In the genomic region with DNA sequence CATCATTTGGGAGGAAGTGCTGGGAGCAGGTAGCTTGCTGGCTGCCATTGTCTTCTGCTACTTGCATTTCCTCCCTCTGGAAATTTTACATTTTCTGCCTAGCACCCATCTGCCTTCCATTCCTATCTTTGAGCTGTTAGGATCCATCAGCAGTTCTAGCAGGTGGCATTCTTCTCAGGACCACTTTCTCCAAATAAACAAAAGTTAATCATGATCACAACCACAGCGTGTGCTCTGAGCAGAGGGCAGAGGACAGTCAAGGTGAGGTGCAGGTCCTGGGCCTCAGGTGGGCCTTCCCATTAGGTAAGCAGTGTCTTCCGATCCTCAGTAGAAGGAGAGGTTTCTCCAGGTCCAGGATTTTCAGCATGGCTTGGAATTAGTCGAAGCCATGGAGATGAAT, we compare ENCODE assay signal across 20 cellular contexts.
DNase-seq lines count a peak whose midpoint lies in the region; ATAC-seq and TF ChIP-seq lines count a peak whose summit lies in the region.
"Had no signal": no experiment of that assay in that cellular context is flagged by ENCODE, and none has a peak within 500 bp of the region (broad histone marks: within the 10 kb centered on the region; RNA-seq: fewer than 3 reads in every experiment).

No MANE protein-coding gene starts in this region.

- POLR2A ChIA-PET in IMR-90 (lab: Charles Lee; ENCODE audit: unreplicated experiment): no interaction called here
- POLR2A ChIA-PET in SK-N-SH (lab: Yijun Ruan, JAX): no interaction called here

- no CpG with 5 or more reads among the region's 3 CpGs for WGBS in IMR-90 (ENCODE audit: extremely low coverage in 2 of 2, insufficient read length in 1 of 2), 2 experiments
- WGBS in SK-N-SH (ENCODE audit: low lambda C conversion rate): 96% methylated on average over 3 of the region's 3 CpGs

- peak overlapping the region; percentile 60 for H3K27ac Mint-ChIP-seq in activated CD8-positive, alpha-beta memory T cell treated with anti-CD3 and anti-CD28 coated beads, Interleukin-2, amount 10 ng/mL, durations not matched to agents 7 days and 5 days
- H3K27ac Mint-ChIP-seq in central memory CD8-positive, alpha-beta T cell (ENCODE audit: low read depth): peak overlapping the region; percentile 35
- H3K27ac Mint-ChIP-seq in natural killer cell treated with Interleukin-12 subunit alpha and Interleukin-12 subunit beta and Interleukin-15 and Interleukin-18, amount 100 ng/mL, for 72 hours: peak overlapping the region; percentile 88 to 96

- H3K4me3 ChIP-seq in IMR-90 (ENCODE audit: insufficient read depth, low read depth, low read length) (no peak overlapping the region), SK-N-SH (ENCODE audit: low read depth in 2 of 2, low read length in 1 of 2) (no peak overlapping the region)
- H3K4me3 ChIP-seq: GM23248 had no signal

- H3K18ac ChIP-seq in IMR-90 (ENCODE audit: low read depth, low read length): no peak overlapping the region

- no peaks in the 10 kb centered on the region for H3F3A ChIP-seq in SK-N-SH (replicated peaks; ENCODE audit: insufficient read depth)

- no peaks in the 10 kb centered on the region for H3K79me2 ChIP-seq in SK-N-SH (ENCODE audit: insufficient read depth)

- TF ChIP-seq CTCF in IMR-90 (conservative IDR thresholded peaks at IDR 0.05; ENCODE audit: low read depth, low read length): no peak
- no peak for TF ChIP-seq CTCF in SK-N-SH (IDR thresholded peaks at IDR 0.05)

- H3K79me1 ChIP-seq in IMR-90 (ENCODE audit: low read depth in 1 of 2, low read length in 2 of 2): peaks cover 15 to 50% of the 10 kb centered on the region in 2 experiments; a peak in 3 of 4 replicates

- BruUV-seq in IMR-90 (replicated peaks; lab: Mats Ljungman, UMichigan): no TSS peak

- DNase-seq in activated CD8-positive, alpha-beta memory T cell treated with anti-CD3 and anti-CD28 coated beads, Interleukin-2, amount 10 ng/mL, durations not matched to agents 7 days and 5 days: peak; percentile 1
- DNase-seq in activated CD8-positive, alpha-beta memory T cell treated with anti-CD3 and anti-CD28 coated beads for 24 hours: no peak
- DNase-seq in IMR-90 (no peak), putamen (ENCODE audit: low spot score) (no peak), dedifferentiated amniotic fluid mesenchymal stem cell (ENCODE audit: extremely low spot score) (no peak), SK-N-SH (no peak)
- no peak for DNase-seq in central memory CD8-positive, alpha-beta T cell (ENCODE audit: low spot score in 2 of 2)
- no peak for DNase-seq in natural killer cell treated with Interleukin-12 subunit alpha and Interleukin-12 subunit beta and Interleukin-15 and Interleukin-18, amount 100 ng/mL, for 72 hours (ENCODE audit: low spot score)
- DNase-seq: 8988T, Calu3, DMS79, GM23248, KG1, NCI-H1092 treated with DMSO at 0.1 percent for 48 hours, NCI-H1694 treated with DMSO at 0.1 percent for 48 hours, NCI-H345, NCI-H526 treated with DMSO at 0.1 percent for 48 hours, PC-3 had no signal

- no peak overlapping the region for H3K4me2 ChIP-seq in IMR-90 (ENCODE audit: low read depth, low read length)
- H3K4me2 ChIP-seq in SK-N-SH: no peak overlapping the region

- H3K4ac ChIP-seq in IMR-90 (ENCODE audit: low read depth, low read length): no peak overlapping the region

- peaks cover 27% of the 10 kb centered on the region for H3K9me1 ChIP-seq in IMR-90 (ENCODE audit: insufficient read depth, low read length)

- no peaks in the 10 kb centered on the region for H3K27me3 Mint-ChIP-seq in activated CD8-positive, alpha-beta memory T cell treated with anti-CD3 and anti-CD28 coated beads, Interleukin-2, amount 10 ng/mL, durations not matched to agents 7 days and 5 days
- no peaks in the 10 kb centered on the region for H3K27me3 Mint-ChIP-seq in central memory CD8-positive, alpha-beta T cell
- H3K27me3 Mint-ChIP-seq in natural killer cell treated with Interleukin-12 subunit alpha and Interleukin-12 subunit beta and Interleukin-15 and Interleukin-18, amount 100 ng/mL, for 72 hours: no peaks in the 10 kb centered on the region

- no peak for TF ChIP-seq EP300 in SK-N-SH (IDR thresholded peaks at IDR 0.05; ENCODE audit: borderline replicate concordance in 1 of 2, low read depth in 1 of 2, low read length in 1 of 2)

- in situ Hi-C loops in IMR-90 (cut with MboI; ENCODE audit: low sequenced_read_pairs): no loop called here

- no peak overlapping the region for H2BK20ac ChIP-seq in IMR-90 (ENCODE audit: low read depth, low read length)

- no peak overlapping the region for H2BK5ac ChIP-seq in IMR-90 (ENCODE audit: low read depth, low read length, poor library complexity, severe bottlenecking)

- no peaks in the 10 kb centered on the region for H3K9me2 ChIP-seq in SK-N-SH

- no peak overlapping the region for H4K5ac ChIP-seq in IMR-90 (ENCODE audit: low read depth, low read length)

- H2AFZ ChIP-seq in IMR-90 (replicated peaks; ENCODE audit: low read length, poor library complexity) (no peak overlapping the region), SK-N-SH (ENCODE audit: low read depth) (no peak overlapping the region)
- H2AFZ ChIP-seq: GM23248 had no signal

- intact Hi-C loops in IMR-90 (cut with micrococcal nuclease): no loop called here

- H3K56ac ChIP-seq in IMR-90 (ENCODE audit: extremely low read depth, insufficient read depth, low read length): no peak overlapping the region

- CTCF ChIA-PET in activated CD8-positive, alpha-beta memory T cell treated with anti-CD3 and anti-CD28 coated beads, Interleukin-2, amount 10 ng/mL, durations not matched to agents 7 days and 5 days (lab: Charles Lee): no interaction called here
- CTCF ChIA-PET in IMR-90 (lab: Yijun Ruan, JAX) (no interaction called here), SK-N-SH (lab: Yijun Ruan, JAX) (no interaction called here)

- H4K20me1 ChIP-seq in IMR-90 (ENCODE audit: insufficient read depth, low read length): peaks cover 10% of the 10 kb centered on the region
- peaks cover 6% of the 10 kb centered on the region; the same call in 1 of the 2 replicates for H4K20me1 ChIP-seq in SK-N-SH (ENCODE audit: insufficient read depth)

- H3K36me3 ChIP-seq in IMR-90 (ENCODE audit: control insufficient read depth, insufficient read depth, low read length) (no peaks in the 10 kb centered on the region), SK-N-SH (replicated peaks in 1 of 2; ENCODE audit: control insufficient read depth in 1 of 2, insufficient read depth in 2 of 2, low read length in 1 of 2) (no peaks in the 10 kb centered on the region)

- H2AK9ac ChIP-seq in IMR-90 (replicated peaks; ENCODE audit: low read depth, low read length, poor library complexity): no peak overlapping the region

- no peak overlapping the region for H2BK15ac ChIP-seq in IMR-90 (ENCODE audit: low read depth, low read length)

- no peak overlapping the region for H2AK5ac ChIP-seq in IMR-90 (ENCODE audit: low read depth, low read length)

- no peaks in the 10 kb centered on the region for H3K9me3 Mint-ChIP-seq in activated CD8-positive, alpha-beta memory T cell treated with anti-CD3 and anti-CD28 coated beads, Interleukin-2, amount 10 ng/mL, durations not matched to agents 7 days and 5 days (ENCODE audit: low read depth)
- H3K9me3 Mint-ChIP-seq in central memory CD8-positive, alpha-beta T cell: no peaks in the 10 kb centered on the region
- no peaks in the 10 kb centered on the region for H3K9me3 Mint-ChIP-seq in natural killer cell treated with Interleukin-12 subunit alpha and Interleukin-12 subunit beta and Interleukin-15 and Interleukin-18, amount 100 ng/mL, for 72 hours

- peaks cover 23% of the 10 kb centered on the region for H3K4me1 ChIP-seq in IMR-90 (ENCODE audit: control insufficient read depth, insufficient read depth, low read length)
- H3K4me1 ChIP-seq in SK-N-SH (ENCODE audit: control insufficient read depth in 1 of 2, insufficient read depth in 2 of 2, low read depth in 1 of 2, low read length in 1 of 2): peaks cover 9% of the 10 kb centered on the region in 2 experiments; a peak in 2 of 4 replicates

- H2BK120ac ChIP-seq in IMR-90 (ENCODE audit: low read depth, low read length): no peak overlapping the region

- H4K91ac ChIP-seq in IMR-90 (ENCODE audit: insufficient read depth, low read depth, low read length): no peak overlapping the region

- H4K8ac ChIP-seq in IMR-90 (ENCODE audit: low read depth in 2 of 2, low read length in 2 of 2): no peak overlapping the region

- no peaks in the 10 kb centered on the region for H3K27me3 ChIP-seq in IMR-90 (ENCODE audit: control insufficient read depth, insufficient read depth, low read length)
- no peaks in the 10 kb centered on the region for H3K27me3 ChIP-seq in SK-N-SH (ENCODE audit: insufficient read depth)

- H3K4me1 Mint-ChIP-seq in activated CD8-positive, alpha-beta memory T cell treated with anti-CD3 and anti-CD28 coated beads, Interleukin-2, amount 10 ng/mL, durations not matched to agents 7 days and 5 days: peaks cover 44% of the 10 kb centered on the region
- peaks cover 43% of the 10 kb centered on the region for H3K4me1 Mint-ChIP-seq in central memory CD8-positive, alpha-beta T cell
- peaks cover 46 to 49% of the 10 kb centered on the region in 2 donors for H3K4me1 Mint-ChIP-seq in natural killer cell treated with Interleukin-12 subunit alpha and Interleukin-12 subunit beta and Interleukin-15 and Interleukin-18, amount 100 ng/mL, for 72 hours (ENCODE audit: low read depth in 2 of 2)

- H3K14ac ChIP-seq in IMR-90 (replicated peaks; ENCODE audit: low read depth, low read length): 0 out of 2 replicates have a peak overlapping the region, but pooled peaks have one; percentile 57

- H3K27ac ChIP-seq in IMR-90 (ENCODE audit: insufficient read depth, low read length) (no peak overlapping the region), SK-N-SH (ENCODE audit: low read depth in 2 of 2, low read length in 1 of 2) (no peak overlapping the region)
- H3K27ac ChIP-seq: C4-2B, GM23248, HL-60 had no signal

- H3K4me3 Mint-ChIP-seq in activated CD8-positive, alpha-beta memory T cell treated with anti-CD3 and anti-CD28 coated beads, Interleukin-2, amount 10 ng/mL, durations not matched to agents 7 days and 5 days: no peak overlapping the region
- no peak overlapping the region for H3K4me3 Mint-ChIP-seq in central memory CD8-positive, alpha-beta T cell
- peak overlapping the region; percentile 80 for H3K4me3 Mint-ChIP-seq in natural killer cell treated with Interleukin-12 subunit alpha and Interleukin-12 subunit beta and Interleukin-15 and Interleukin-18, amount 100 ng/mL, for 72 hours

- H3K9me3 ChIP-seq in IMR-90 (ENCODE audit: control insufficient read depth, insufficient read depth, low read length) (no peaks in the 10 kb centered on the region), SK-N-SH (no peaks in the 10 kb centered on the region)

- H3K23ac ChIP-seq in IMR-90 (ENCODE audit: low read depth, low read length): no peak overlapping the region

- dilution Hi-C loops in IMR-90 (cut with HindIII; ENCODE audit: low sequenced_read_pairs, unreplicated experiment): no loop called here

- TF ChIP-seq RAD21 in IMR-90 (IDR thresholded peaks at IDR 0.05; ENCODE audit: low read length) (no peak), SK-N-SH (IDR thresholded peaks at IDR 0.05; ENCODE audit: low read length) (no peak)

- peaks cover 20% of the 10 kb centered on the region for H3K36me3 Mint-ChIP-seq in activated CD8-positive, alpha-beta memory T cell treated with anti-CD3 and anti-CD28 coated beads, Interleukin-2, amount 10 ng/mL, durations not matched to agents 7 days and 5 days
- H3K36me3 Mint-ChIP-seq in central memory CD8-positive, alpha-beta T cell (ENCODE audit: insufficient read depth): peaks cover 10% of the 10 kb centered on the region
- H3K36me3 Mint-ChIP-seq in natural killer cell treated with Interleukin-12 subunit alpha and Interleukin-12 subunit beta and Interleukin-15 and Interleukin-18, amount 100 ng/mL, for 72 hours: no peaks in the 10 kb centered on the region

- no peak overlapping the region for H3K9ac ChIP-seq in IMR-90 (ENCODE audit: low read depth, low read length)
- H3K9ac ChIP-seq in SK-N-SH: no peak overlapping the region
- H3K9ac ChIP-seq: GM23248 had no signal

- ATAC-seq in activated CD8-positive, alpha-beta memory T cell treated with anti-CD3 and anti-CD28 coated beads, Interleukin-2, amount 10 ng/mL, durations not matched to agents 7 days and 5 days: no peak
- no peak for ATAC-seq in IMR-90 (ENCODE audit: low read depth)
- ATAC-seq in central memory CD8-positive, alpha-beta T cell (replicated peaks; ENCODE audit: extremely low read depth, poor library complexity, severe bottlenecking): no peak
- ATAC-seq in natural killer cell treated with Interleukin-12 subunit alpha and Interleukin-12 subunit beta and Interleukin-15 and Interleukin-18, amount 100 ng/mL, for 72 hours: no peak
- ATAC-seq: PC-3 had no signal

- TF ChIP-seq POLR2A in IMR-90 (IDR thresholded peaks at IDR 0.05; ENCODE audit: low read depth, low read length): no peak

Comparison
In these comparisons a context has a peak if more than half of its experiments do, and no peak if none do; other contexts are left out.
1. H3K27ac Mint-ChIP-seq: peak in every context shown above with its lines; median percentile 92 in natural killer cell treated with Interleukin-12 subunit alpha and Interleukin-12 subunit beta and Interleukin-15 and Interleukin-18, amount 100 ng/mL, for 72 hours; 60 in activated CD8-positive, alpha-beta memory T cell treated with anti-CD3 and anti-CD28 coated beads, Interleukin-2, amount 10 ng/mL, durations not matched to agents 7 days and 5 days; 35 in central memory CD8-positive, alpha-beta T cell.